19 cellular contexts compared by ENCODE assay signal in genomic region chr2:172198361-172198760, GRCh38.
A peak's percentile ranks its signal among the peaks of the same experiment; 100 is the strongest.
DNase-seq lines count a peak whose midpoint lies in the region; FAIRE-seq and TF ChIP-seq lines count a peak whose summit lies in the region.
"Had no signal": no experiment of that assay in that cellular context is flagged by ENCODE, and none has a peak within 500 bp of the region (broad histone marks: within the 10 kb centered on the region; RNA-seq: fewer than 3 reads in every experiment).

No MANE protein-coding gene starts in this region.

- H3K23ac ChIP-seq in mesenchymal stem cell (ENCODE audit: low read length in 2 of 2) = no peak overlapping the region

- no peaks in the 10 kb centered on the region for H3K79me1 ChIP-seq in mesenchymal stem cell (replicated peaks; ENCODE audit: low read length, poor library complexity, severe bottlenecking)

- intact Hi-C loops in mammary epithelial cell (cut with micrococcal nuclease) = loop anchor here (5.0 kb wide), 1 partner anchor 229 kb away; the partner anchor contains the start of gene ITGA6

- 72% methylated on average over 4 of the region's 4 CpGs for WGBS in mammary epithelial cell (ENCODE audit: low coverage, missing lambda C conversion rate)
- 91% methylated on average over 4 of the region's 4 CpGs for WGBS in mesenchymal stem cell

- DNase-seq in HL-60 (ENCODE audit: low read depth in 1 of 2, low spot score in 1 of 2) = no peak
- no peak for DNase-seq in mammary epithelial cell
- DNase-seq in keratinocyte (ENCODE audit: low read depth, low spot score) = no peak
- DNase-seq in NOMO-1 treated with dmso at 0.1 percent for 144 hours (lab: John Stamatoyannopoulos, UW; ENCODE audit: unreplicated experiment) = no peak
- no peak for DNase-seq in urothelium cell line (ENCODE audit: low spot score)
- no peak for DNase-seq in mesenchymal stem cell
- no peak for DNase-seq in activated naive CD4-positive, alpha-beta T cell (lab: John Stamatoyannopoulos, UW)
- DNase-seq: ACHN; BE2C; Calu3; CD8-positive, alpha-beta T cell; DMS79 treated with DMSO at 0.1 percent for 48 hours; GF-D8; HCEC 1CT; KG1 had no signal

- in situ Hi-C loops in mammary epithelial cell (cut with MboI; ENCODE audit: low sequenced_read_pairs in 2 of 2) = no loop called here

- no peak overlapping the region for H2AK5ac ChIP-seq in mesenchymal stem cell (ENCODE audit: low read length, severe bottlenecking)

- H3K4ac ChIP-seq in mesenchymal stem cell (ENCODE audit: low read depth in 1 of 2, low read length in 2 of 2) = no peak overlapping the region

- H2AFZ ChIP-seq in mammary epithelial cell (ENCODE audit: low read depth, low read length) (no peak overlapping the region), keratinocyte (ENCODE audit: control insufficient read depth, low read length) (no peak overlapping the region), mesenchymal stem cell (ENCODE audit: low read depth, low read length) (no peak overlapping the region)
- H2AFZ ChIP-seq: GM23338 had no signal

- no peak overlapping the region for H2BK120ac ChIP-seq in mesenchymal stem cell (ENCODE audit: low read depth, low read length)

- no peaks in the 10 kb centered on the region for H3K36me3 ChIP-seq in mammary epithelial cell (ENCODE audit: insufficient read depth, low read length)
- H3K36me3 ChIP-seq in keratinocyte (ENCODE audit: control insufficient read depth in 2 of 2, extremely low read depth in 1 of 2, insufficient read depth in 2 of 2, low read length in 2 of 2) = no peaks in the 10 kb centered on the region
- H3K36me3 ChIP-seq in mesenchymal stem cell (ENCODE audit: control insufficient read depth in 1 of 2, insufficient read depth in 2 of 2, low read depth in 1 of 2, low read length in 2 of 2) = no peaks in the 10 kb centered on the region
- H3K36me3 ChIP-seq: BE2C had no signal

- FAIRE-seq in keratinocyte (lab: Jason Lieb, UNC) (no peak), urothelium cell line (lab: Jason Lieb, UNC) (no peak)
- FAIRE-seq: A204.1, GM19239, H54 had no signal

- no peak overlapping the region for H3K14ac ChIP-seq in mesenchymal stem cell (ENCODE audit: low read length in 2 of 2)

- TF ChIP-seq CTCF in HL-60 (IDR thresholded peaks at IDR 0.05; ENCODE audit: insufficient read depth, low read length) = no peak
- TF ChIP-seq CTCF in mammary epithelial cell (conservative IDR thresholded peaks at IDR 0.05 in 1 of 2, IDR thresholded peaks at IDR 0.05 in 1 of 2; ENCODE audit: extremely low read depth in 1 of 2, insufficient read depth in 1 of 2, low read depth in 1 of 2, low read length in 2 of 2) = no peak
- TF ChIP-seq CTCF in keratinocyte (optimal IDR thresholded peaks at IDR 0.05 in 1 of 3, IDR thresholded peaks at IDR 0.05 in 1 of 3, conservative IDR thresholded peaks at IDR 0.05 in 1 of 3; ENCODE audit: extremely low read depth in 1 of 3, insufficient read depth in 2 of 3, low read length in 3 of 3) = no peak

- no TSS peak for BruUV-seq in mammary epithelial cell (replicated peaks; lab: Mats Ljungman, UMichigan)

- H3K9me3 ChIP-seq in mammary epithelial cell (replicated peaks; ENCODE audit: insufficient read depth, low read length) (peaks cover 16% of the 10 kb centered on the region), keratinocyte (ENCODE audit: control insufficient read depth, low read depth, low read length) (peaks cover 6% of the 10 kb centered on the region), mesenchymal stem cell (ENCODE audit: control insufficient read depth, low read length) (peaks cover 33% of the 10 kb centered on the region)
- H3K9me3 ChIP-seq: BE2C had no signal

- H2BK15ac ChIP-seq in mesenchymal stem cell (ENCODE audit: low read depth, poor library complexity, severe bottlenecking) = no peak overlapping the region

- no peak overlapping the region for H2BK5ac ChIP-seq in mesenchymal stem cell (ENCODE audit: low read depth, low read length, poor library complexity, severe bottlenecking)

- H3K4me1 ChIP-seq in mammary epithelial cell (ENCODE audit: insufficient read depth, low read length) (peaks cover 39% of the 10 kb centered on the region), keratinocyte (ENCODE audit: control insufficient read depth, extremely low read depth, insufficient read depth, low read length) (peaks cover 35% of the 10 kb centered on the region), mesenchymal stem cell (ENCODE audit: control insufficient read depth, insufficient read depth, low read depth, low read length) (peaks cover 2% of the 10 kb centered on the region)
- H3K4me1 ChIP-seq: BE2C had no signal

- no peaks in the 10 kb centered on the region for H4K20me1 ChIP-seq in mammary epithelial cell (ENCODE audit: insufficient read depth, low read length)
- H4K20me1 ChIP-seq in keratinocyte (ENCODE audit: control insufficient read depth, extremely low read depth, insufficient read depth, low read length) = no peaks in the 10 kb centered on the region

- H3K4me2 ChIP-seq in mammary epithelial cell (ENCODE audit: insufficient read depth, low read depth, low read length) (peak overlapping the region; percentile 33), keratinocyte (ENCODE audit: control insufficient read depth, extremely low read depth, insufficient read depth, low read depth, low read length) (peak overlapping the region; percentile 71), mesenchymal stem cell (ENCODE audit: low read length, poor library complexity, severe bottlenecking) (no peak overlapping the region)
- H3K4me2 ChIP-seq: GM23338 had no signal

- dilution Hi-C loops in mammary epithelial cell (cut with HindIII; ENCODE audit: low sequenced_read_pairs) = no loop called here
- dilution Hi-C loops in keratinocyte (cut with MboI; ENCODE audit: extremely low pct_ligation_motif_present, low sequenced_read_pairs) = no loop called here

- no peaks in the 10 kb centered on the region for H3K9me1 ChIP-seq in keratinocyte (ENCODE audit: control insufficient read depth, extremely low read depth, insufficient read depth, low read length)

- no peak overlapping the region for H3K4me3 ChIP-seq in HL-60 (replicated peaks; ENCODE audit: insufficient read depth, low read length)
- no peak overlapping the region for H3K4me3 ChIP-seq in mammary epithelial cell (replicated peaks in 1 of 3; ENCODE audit: insufficient read depth in 1 of 3, low read depth in 2 of 3, low read length in 3 of 3)
- H3K4me3 ChIP-seq in keratinocyte (ENCODE audit: control insufficient read depth in 2 of 3, extremely low read depth in 1 of 3, insufficient read depth in 2 of 3, low read depth in 1 of 3, low read length in 3 of 3) = no peak overlapping the region
- no peak overlapping the region for H3K4me3 ChIP-seq in mesenchymal stem cell (ENCODE audit: insufficient read depth in 1 of 2, low read depth in 1 of 2, low read length in 2 of 2)
- H3K4me3 ChIP-seq: GM23338 had no signal

- H4K8ac ChIP-seq in mesenchymal stem cell (ENCODE audit: low read length) = no peak overlapping the region

- H4K91ac ChIP-seq in mesenchymal stem cell (ENCODE audit: low read length) = no peak overlapping the region

- H3K27ac ChIP-seq in HL-60 (replicated peaks) (peak overlapping the region; percentile 63), mammary epithelial cell (ENCODE audit: insufficient read depth, low read depth, low read length) (peak overlapping the region; percentile 98), keratinocyte (ENCODE audit: control insufficient read depth, insufficient read depth, low read length) (peak overlapping the region; percentile 97), mesenchymal stem cell (ENCODE audit: low read length, poor library complexity, severe bottlenecking) (no peak overlapping the region)

- H3K9ac ChIP-seq in mammary epithelial cell (ENCODE audit: insufficient read depth, low read length) = peak overlapping the region; percentile 58
- peak overlapping the region; percentile 39 for H3K9ac ChIP-seq in keratinocyte (ENCODE audit: control insufficient read depth, extremely low read depth, insufficient read depth, low read length)
- no peak overlapping the region for H3K9ac ChIP-seq in mesenchymal stem cell (ENCODE audit: low read length)

- no peaks in the 10 kb centered on the region for H3K27me3 ChIP-seq in HL-60 (ENCODE audit: insufficient read depth, poor library complexity, severe bottlenecking)
- H3K27me3 ChIP-seq in mammary epithelial cell (ENCODE audit: insufficient read depth, low read length) = no peaks in the 10 kb centered on the region
- H3K27me3 ChIP-seq in keratinocyte (ENCODE audit: control insufficient read depth, extremely low read depth, insufficient read depth, low read length) = no peaks in the 10 kb centered on the region
- no peaks in the 10 kb centered on the region for H3K27me3 ChIP-seq in mesenchymal stem cell (ENCODE audit: control insufficient read depth in 1 of 2, insufficient read depth in 1 of 2, low read length in 2 of 2)
- H3K27me3 ChIP-seq: BE2C had no signal

- no peak overlapping the region for H2BK12ac ChIP-seq in mesenchymal stem cell (ENCODE audit: low read length in 2 of 2)

- H3K18ac ChIP-seq in mesenchymal stem cell (ENCODE audit: low read depth in 1 of 2, low read length in 2 of 2) = no peak overlapping the region

- H3K79me2 ChIP-seq in mammary epithelial cell (ENCODE audit: insufficient read depth, low read length) (no peaks in the 10 kb centered on the region), keratinocyte (ENCODE audit: control insufficient read depth, insufficient read depth, low read length) (no peaks in the 10 kb centered on the region)

- CTCF ChIA-PET in mammary epithelial cell (lab: Charles Lee; ENCODE audit: low non-redundant PET) = no interaction called here
